Comparison of ENCODE assay signal across 7 cellular contexts in genomic region chr20:58447733-58448391, GRCh38. TPM values are rescaled to one million over a fixed set of nuclear protein-coding genes. Genes with fewer than 3 reads are reported as not detected.
DNase-seq lines count a peak whose midpoint lies in the region; ATAC-seq, FAIRE-seq and TF ChIP-seq lines count a peak whose summit lies in the region.

No MANE protein-coding gene starts in this region.

- no peaks in the 10 kb centered on the region; the same call in 1 of the 2 replicates for H3K36me3 ChIP-seq in SU-DHL-6 (ENCODE audit: low read length)
- peaks cover 5 to 7% of the 10 kb centered on the region in 2 experiments for H3K36me3 ChIP-seq in GM12878 (ENCODE audit: control insufficient read depth in 2 of 2, insufficient read depth in 2 of 2, low read length in 1 of 2)
- H3K36me3 ChIP-seq in kidney (ENCODE audit: control insufficient read depth in 1 of 2, insufficient read depth in 2 of 2, low read length in 2 of 2): peaks cover 0 to 2% of the 10 kb centered on the region in 2 donors

- TF ChIP-seq RAD21 in GM12878 (IDR thresholded peaks at IDR 0.05; ENCODE audit: insufficient read depth, low read depth, low read length): peak; percentile 86

- WGBS in GM12878 (ENCODE audit: insufficient coverage, insufficient replicate concordance, low lambda C conversion rate, missing lambda C conversion rate): 52% methylated on average over 7 of the region's 7 CpGs

- CTCF ChIA-PET in GM12878 (lab: Yijun Ruan, JAX): interaction anchor here (0.6 to 6.2 kb wide), 30 partner anchors 9 to 238 kb away, joined by 3 to 60 read pairs (median 5); partner anchors contain the start of gene STX16

- TF ChIP-seq EP300 in GM12878 (IDR thresholded peaks at IDR 0.05; ENCODE audit: borderline replicate concordance in 1 of 2, control insufficient read depth in 1 of 2, low read depth in 2 of 2, low read length in 2 of 2): no peak

- H3K9me2 ChIP-seq in SU-DHL-6 (replicated peaks; ENCODE audit: insufficient read depth, low read length): no peaks in the 10 kb centered on the region

- intact Hi-C loops in GM12878 (cut with micrococcal nuclease; ENCODE audit: unreplicated experiment) (loop anchor here (1.0 kb wide), 1 partner anchor 211 kb away; no protein-coding TSS in a partner anchor), kidney (cut with DNase I) (no loop called here)

- no peak overlapping the region for H2AFZ ChIP-seq in SU-DHL-6 (ENCODE audit: low read depth, low read length, severe bottlenecking)
- H2AFZ ChIP-seq in GM12878 (ENCODE audit: control insufficient read depth, low read depth, low read length): no peak overlapping the region

- peak; percentile 23 for FAIRE-seq in GM12878 (lab: Jason Lieb, UNC)
- FAIRE-seq in kidney (lab: Jason Lieb, UNC): no peak

- no peaks in the 10 kb centered on the region; the same call in 1 of the 2 replicates for H3F3A ChIP-seq in SU-DHL-6 (ENCODE audit: insufficient read depth)

- H3K4me3 ChIP-seq in SU-DHL-6 (ENCODE audit: insufficient read depth, low read length, poor library complexity, severe bottlenecking): no peak overlapping the region
- H3K4me3 ChIP-seq in GM12878: no peak overlapping the region
- no peak overlapping the region for H3K4me3 ChIP-seq in kidney (ENCODE audit: low read length in 2 of 2)

- POLR2A ChIA-PET in GM12878 (lab: Charles Lee): interaction anchor here (0.5 kb wide), 1 partner anchor 61 kb away, joined by 4 read pairs; no protein-coding TSS in a partner anchor

- DNase-seq in GF-D8 (lab: John Stamatoyannopoulos, UW) (peak; percentile 12), HuH-7 (ENCODE audit: low spot score) (peak; percentile 53), GM12878 (ENCODE audit: low read depth, low spot score) (no peak), kidney (no peak)
- DNase-seq in stimulated activated CD4-positive, alpha-beta T cell treated with anti-CD3 and anti-CD28 coated beads, TNF-alpha, amount 100 ng/mL, for 48 hours (ENCODE audit: low read depth in 3 of 3): peak; percentile 19 to 41 (median 28)

- H4K20me1 ChIP-seq in SU-DHL-6 (ENCODE audit: low read depth, low read length) (no peaks in the 10 kb centered on the region), GM12878 (ENCODE audit: control insufficient read depth, insufficient read depth) (0 out of 2 replicates have a peak, but pooled peaks cover 2% of the 10 kb centered on the region)

- H3K4me1 ChIP-seq in GM12878 (ENCODE audit: control insufficient read depth, insufficient read depth, low read length) (peaks cover 14% of the 10 kb centered on the region), kidney (ENCODE audit: control insufficient read depth in 1 of 2, insufficient read depth in 1 of 2, low read depth in 1 of 2, low read length in 2 of 2) (peaks cover 3 to 5% of the 10 kb centered on the region in 2 donors)

- in situ Hi-C loops in GM12878 (cut with MboI): no loop called here

- no TSS peak for BruUV-seq in GM12878 (replicated peaks; lab: Mats Ljungman, UMichigan)

- H3K9ac ChIP-seq in SU-DHL-6 (ENCODE audit: low read length) (no peak overlapping the region), GM12878 (ENCODE audit: control insufficient read depth, insufficient read depth, low read length) (no peak overlapping the region), kidney (ENCODE audit: low read length in 2 of 2) (no peak overlapping the region)

- SMC1A ChIA-PET in GM12878 (lab: Charles Lee; ENCODE audit: uncharacterized antibody, unreplicated experiment): interaction anchor here (0.6 to 4.2 kb wide), 19 partner anchors 10 to 231 kb away, joined by 3 to 33 read pairs (median 4); no protein-coding TSS in a partner anchor

- no peaks in the 10 kb centered on the region for H3K9me3 ChIP-seq in SU-DHL-6 (ENCODE audit: insufficient read depth, low read length)
- no peaks in the 10 kb centered on the region; the same call in 2 of the 3 replicates for H3K9me3 ChIP-seq in GM12878 (replicated peaks; ENCODE audit: control insufficient read depth, insufficient read depth, low read length)
- H3K9me3 ChIP-seq in kidney (ENCODE audit: control insufficient read depth in 1 of 2, low read length in 2 of 2): no peaks in the 10 kb centered on the region

- H3K27me3 ChIP-seq in SU-DHL-6 (ENCODE audit: low read length) (no peaks in the 10 kb centered on the region), GM12878 (replicated peaks in 1 of 2; ENCODE audit: control insufficient read depth in 2 of 2, insufficient read depth in 2 of 2, low read length in 1 of 2) (no peaks in the 10 kb centered on the region)

- RAD21 ChIA-PET in GM12878 (lab: Charles Lee; ENCODE audit: unreplicated experiment): interaction anchor here (0.8 to 2.4 kb wide), 5 partner anchors 11 to 210 kb away, joined by 3 to 12 read pairs (median 4); partner anchors contain the start of gene VAPB

- TF ChIP-seq POLR2A in GM12878 (IDR thresholded peaks at IDR 0.05; ENCODE audit: low read depth, low read length): no peak

- H3K79me2 ChIP-seq in SU-DHL-6 (ENCODE audit: insufficient read depth, low read length) (0 out of 2 replicates have a peak, but pooled peaks cover 5% of the 10 kb centered on the region), GM12878 (ENCODE audit: control insufficient read depth, insufficient read depth, low read length) (no peaks in the 10 kb centered on the region; the same call in 1 of the 2 replicates)

- peak; percentile 86 for ATAC-seq in GM12878
- ATAC-seq in GM18868 (IDR thresholded peaks at IDR 0.05; ENCODE audit: unreplicated experiment): no peak

- TF ChIP-seq CTCF in SU-DHL-6 (IDR thresholded peaks at IDR 0.05; ENCODE audit: insufficient read depth, low read length, poor library complexity, severe bottlenecking) (peak; percentile 30), GM12878 (IDR thresholded peaks at IDR 0.05 in 2 of 3, conservative IDR thresholded peaks at IDR 0.05 in 1 of 3; ENCODE audit: control insufficient read depth in 2 of 3, extremely low read depth in 1 of 3, insufficient read depth in 1 of 3, low read depth in 3 of 3, low read length in 3 of 3) (peak; percentile 71 to 78 (median 73)), kidney (IDR thresholded peaks at IDR 0.05; ENCODE audit: borderline replicate concordance, extremely low read depth, insufficient read depth) (peak; percentile 54)

- H3K27ac ChIP-seq in SU-DHL-6 (ENCODE audit: low read depth, low read length) (no peak overlapping the region), GM12878 (ENCODE audit: control insufficient read depth, insufficient read depth) (no peak overlapping the region), kidney (ENCODE audit: low read depth in 2 of 2, low read length in 2 of 2) (no peak overlapping the region)

- no peak overlapping the region for H3K4me2 ChIP-seq in SU-DHL-6 (ENCODE audit: low read depth, low read length, poor library complexity, severe bottlenecking)
- H3K4me2 ChIP-seq in GM12878 (ENCODE audit: control insufficient read depth, insufficient read depth): no peak overlapping the region

TF ChIP-seq in GM12878, 131 proteins besides CTCF, POLR2A, EP300 and RAD21:
- TF ChIP-seq YY1 (IDR thresholded peaks at IDR 0.05; ENCODE audit: low read depth, low read length): 0 out of 2 replicates have a peak, but pooled peaks have one; percentile 26
- TF ChIP-seq SMARCA5 (IDR thresholded peaks at IDR 0.05): peak; percentile 22; the same call in 1 of the 2 replicates
- TF ChIP-seq PBX3 (IDR thresholded peaks at IDR 0.05; ENCODE audit: insufficient replicate concordance, low read depth, low read length): no peak
- peak; percentile 82 for TF ChIP-seq SMC3 (IDR thresholded peaks at IDR 0.05; ENCODE audit: borderline replicate concordance, low read length)

RNA-seq across cellular contexts. Expression of gene VAPB, which starts 58.8 kb away (rescaled TPM):
- total RNA-seq in GM12878 (2013; cell fraction: nucleolus; rRNA removed): 50.4 and 50.9 TPM in 2 replicates
- total RNA-seq in GM12878 (2014; rRNA removed) (6.2 and 8.4 TPM in 2 replicates), GM12878 (2014; rRNA removed; fragmentation: Illumina TruSeq; extraction: Trizol) (14.2 and 15.3 TPM in 2 replicates), GM12878 (2021) (27.0 and 28.0 TPM in 2 replicates), kidney (60.4 TPM)
- polyA plus RNA-seq in GM12878 (2011; ENCODE audit: low read depth): 14.0 TPM
- polyA plus RNA-seq in GM12878 (2011; rRNA removed) (22.7 and 30.7 TPM in 2 replicates), GM12878 (2014; fragmentation: Illumina TruSeq; extraction: Trizol) (28.6 and 40.3 TPM in 2 replicates), GM12878 (2014; fragmentation: Nextera tagmentation; extraction: Ambion mirVana) (10 to 100 TPM in 1 of 2 experiments, 1 to 10 TPM in 1; 3.2 to 10.7 TPM), GM12878 (2014; rRNA removed) (18.2 and 18.3 TPM in 2 replicates), GM12878 (2016; fragmentation: Nextera tagmentation; extraction: Ambion mirVana) (10 to 100 TPM; 26.8 to 28.2 TPM), kidney (ENCODE audit: insufficient read depth, low read depth, low replicate concordance) (49.3 TPM)
- 14.6 and 20.7 TPM in 2 replicates for polyA plus RNA-seq in GM12878 (2011; cell fraction: cytosol; rRNA removed)
- polyA plus RNA-seq in GM12878 (2011; cell fraction: nucleus; rRNA removed): 17.2 and 18.4 TPM in 2 replicates
- polyA plus RNA-seq in GM12878 (2012): 18.6 and 22.0 TPM in 2 replicates
- polyA minus RNA-seq in GM12878 (2011; rRNA and poly(A)+ RNA removed): 14.4 and 17.3 TPM in 2 replicates
- polyA minus RNA-seq in GM12878 (2011; cell fraction: cytosol; rRNA and poly(A)+ RNA removed): 7.9 and 8.4 TPM in 2 replicates
- 13.2 and 17.6 TPM in 2 replicates for polyA minus RNA-seq in GM12878 (2011; cell fraction: nucleus; rRNA and poly(A)+ RNA removed)

Comparison
In these comparisons a context has a peak if more than half of its experiments do, and no peak if none do; other contexts are left out.
1. DNase-seq: peak in GF-D8 (single experiment), HuH-7 (single experiment) and stimulated activated CD4-positive, alpha-beta T cell treated with anti-CD3 and anti-CD28 coated beads, TNF-alpha, amount 100 ng/mL, for 48 hours (3 of 3); none in GM12878 (single experiment) and kidney (single experiment).
2. Peak in every context shown above with its lines, with median percentiles within 50 percentile points of each other: CTCF ChIP-seq.